In the genomic region with DNA sequence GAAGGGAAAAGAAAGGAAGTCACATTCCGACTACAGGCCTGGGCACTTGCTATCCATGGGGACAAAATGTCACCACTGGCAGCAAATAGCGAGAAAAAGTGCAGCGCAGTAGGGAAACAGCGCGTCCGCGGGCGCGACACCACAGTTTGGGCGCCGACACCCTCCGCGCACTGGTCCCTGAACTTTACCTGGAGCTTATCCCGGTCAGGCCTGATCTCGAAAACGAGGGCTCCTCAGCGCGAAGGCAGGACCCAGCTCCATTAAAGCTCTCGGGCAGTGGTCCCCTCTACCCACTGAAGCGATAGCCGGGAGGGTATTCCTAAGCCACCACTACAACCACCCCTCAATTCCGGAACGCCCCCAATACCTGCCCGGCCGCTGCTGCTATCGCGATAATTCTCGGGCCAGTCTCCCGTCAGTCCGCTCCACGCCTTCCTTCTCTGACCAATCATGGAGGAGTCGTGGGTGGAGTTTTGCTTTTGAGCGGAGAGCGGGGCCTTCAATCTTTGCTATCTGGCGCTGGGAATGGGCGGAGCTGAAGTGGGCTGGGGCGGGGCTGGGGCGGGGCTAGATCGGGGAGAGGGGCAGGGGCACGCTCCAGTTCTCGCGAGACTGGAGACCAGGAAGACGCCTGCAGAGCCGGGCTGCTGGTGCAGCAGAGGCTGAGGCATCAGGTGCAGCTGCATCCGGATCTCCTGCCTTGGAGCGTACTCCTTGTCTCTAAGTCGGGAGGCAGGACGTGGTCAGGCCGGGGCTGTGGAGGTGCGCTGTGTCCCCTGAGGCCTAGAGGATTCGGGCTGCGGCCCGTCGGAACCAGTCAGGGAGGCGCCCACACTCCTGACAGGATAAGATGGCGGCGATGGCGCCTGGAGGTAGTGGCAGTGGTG, we compare ENCODE assay signal across 1 cellular context.
TF ChIP-seq lines count a peak whose summit lies in the region.

A gene with protein sequence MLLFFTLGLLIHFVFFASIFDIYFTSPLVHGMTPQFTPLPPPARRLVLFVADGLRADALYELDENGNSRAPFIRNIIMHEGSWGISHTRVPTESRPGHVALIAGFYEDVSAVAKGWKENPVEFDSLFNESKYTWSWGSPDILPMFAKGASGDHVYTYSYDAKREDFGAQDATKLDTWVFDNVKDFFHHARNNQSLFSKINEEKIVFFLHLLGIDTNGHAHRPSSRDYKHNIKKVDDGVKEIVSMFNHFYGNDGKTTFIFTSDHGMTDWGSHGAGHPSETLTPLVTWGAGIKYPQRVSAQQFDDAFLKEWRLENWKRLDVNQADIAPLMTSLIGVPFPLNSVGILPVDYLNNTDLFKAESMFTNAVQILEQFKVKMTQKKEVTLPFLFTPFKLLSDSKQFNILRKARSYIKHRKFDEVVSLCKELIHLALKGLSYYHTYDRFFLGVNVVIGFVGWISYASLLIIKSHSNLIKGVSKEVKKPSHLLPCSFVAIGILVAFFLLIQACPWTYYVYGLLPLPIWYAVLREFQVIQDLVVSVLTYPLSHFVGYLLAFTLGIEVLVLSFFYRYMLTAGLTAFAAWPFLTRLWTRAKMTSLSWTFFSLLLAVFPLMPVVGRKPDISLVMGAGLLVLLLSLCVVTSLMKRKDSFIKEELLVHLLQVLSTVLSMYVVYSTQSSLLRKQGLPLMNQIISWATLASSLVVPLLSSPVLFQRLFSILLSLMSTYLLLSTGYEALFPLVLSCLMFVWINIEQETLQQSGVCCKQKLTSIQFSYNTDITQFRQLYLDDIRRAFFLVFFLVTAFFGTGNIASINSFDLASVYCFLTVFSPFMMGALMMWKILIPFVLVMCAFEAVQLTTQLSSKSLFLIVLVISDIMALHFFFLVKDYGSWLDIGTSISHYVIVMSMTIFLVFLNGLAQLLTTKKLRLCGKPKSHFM (minus strand): TSS at position 401 of the 887 bp plus-strand sequence. CDS start 25,703 bp downstream, outside the sequence.
A gene with protein sequence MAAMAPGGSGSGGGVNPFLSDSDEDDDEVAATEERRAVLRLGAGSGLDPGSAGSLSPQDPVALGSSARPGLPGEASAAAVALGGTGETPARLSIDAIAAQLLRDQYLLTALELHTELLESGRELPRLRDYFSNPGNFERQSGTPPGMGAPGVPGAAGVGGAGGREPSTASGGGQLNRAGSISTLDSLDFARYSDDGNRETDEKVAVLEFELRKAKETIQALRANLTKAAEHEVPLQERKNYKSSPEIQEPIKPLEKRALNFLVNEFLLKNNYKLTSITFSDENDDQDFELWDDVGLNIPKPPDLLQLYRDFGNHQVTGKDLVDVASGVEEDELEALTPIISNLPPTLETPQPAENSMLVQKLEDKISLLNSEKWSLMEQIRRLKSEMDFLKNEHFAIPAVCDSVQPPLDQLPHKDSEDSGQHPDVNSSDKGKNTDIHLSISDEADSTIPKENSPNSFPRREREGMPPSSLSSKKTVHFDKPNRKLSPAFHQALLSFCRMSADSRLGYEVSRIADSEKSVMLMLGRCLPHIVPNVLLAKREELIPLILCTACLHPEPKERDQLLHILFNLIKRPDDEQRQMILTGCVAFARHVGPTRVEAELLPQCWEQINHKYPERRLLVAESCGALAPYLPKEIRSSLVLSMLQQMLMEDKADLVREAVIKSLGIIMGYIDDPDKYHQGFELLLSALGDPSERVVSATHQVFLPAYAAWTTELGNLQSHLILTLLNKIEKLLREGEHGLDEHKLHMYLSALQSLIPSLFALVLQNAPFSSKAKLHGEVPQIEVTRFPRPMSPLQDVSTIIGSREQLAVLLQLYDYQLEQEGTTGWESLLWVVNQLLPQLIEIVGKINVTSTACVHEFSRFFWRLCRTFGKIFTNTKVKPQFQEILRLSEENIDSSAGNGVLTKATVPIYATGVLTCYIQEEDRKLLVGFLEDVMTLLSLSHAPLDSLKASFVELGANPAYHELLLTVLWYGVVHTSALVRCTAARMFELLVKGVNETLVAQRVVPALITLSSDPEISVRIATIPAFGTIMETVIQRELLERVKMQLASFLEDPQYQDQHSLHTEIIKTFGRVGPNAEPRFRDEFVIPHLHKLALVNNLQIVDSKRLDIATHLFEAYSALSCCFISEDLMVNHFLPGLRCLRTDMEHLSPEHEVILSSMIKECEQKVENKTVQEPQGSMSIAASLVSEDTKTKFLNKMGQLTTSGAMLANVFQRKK (plus strand): TSS at position 600 of the 887 bp plus-strand sequence. CDS start 251 bp downstream, at position 851.

TF ChIP-seq in K562, 482 proteins besides CTCF, POLR2A, EP300 and RAD21 (continued from another document and continues in another):
- TF ChIP-seq, protein P1, sequence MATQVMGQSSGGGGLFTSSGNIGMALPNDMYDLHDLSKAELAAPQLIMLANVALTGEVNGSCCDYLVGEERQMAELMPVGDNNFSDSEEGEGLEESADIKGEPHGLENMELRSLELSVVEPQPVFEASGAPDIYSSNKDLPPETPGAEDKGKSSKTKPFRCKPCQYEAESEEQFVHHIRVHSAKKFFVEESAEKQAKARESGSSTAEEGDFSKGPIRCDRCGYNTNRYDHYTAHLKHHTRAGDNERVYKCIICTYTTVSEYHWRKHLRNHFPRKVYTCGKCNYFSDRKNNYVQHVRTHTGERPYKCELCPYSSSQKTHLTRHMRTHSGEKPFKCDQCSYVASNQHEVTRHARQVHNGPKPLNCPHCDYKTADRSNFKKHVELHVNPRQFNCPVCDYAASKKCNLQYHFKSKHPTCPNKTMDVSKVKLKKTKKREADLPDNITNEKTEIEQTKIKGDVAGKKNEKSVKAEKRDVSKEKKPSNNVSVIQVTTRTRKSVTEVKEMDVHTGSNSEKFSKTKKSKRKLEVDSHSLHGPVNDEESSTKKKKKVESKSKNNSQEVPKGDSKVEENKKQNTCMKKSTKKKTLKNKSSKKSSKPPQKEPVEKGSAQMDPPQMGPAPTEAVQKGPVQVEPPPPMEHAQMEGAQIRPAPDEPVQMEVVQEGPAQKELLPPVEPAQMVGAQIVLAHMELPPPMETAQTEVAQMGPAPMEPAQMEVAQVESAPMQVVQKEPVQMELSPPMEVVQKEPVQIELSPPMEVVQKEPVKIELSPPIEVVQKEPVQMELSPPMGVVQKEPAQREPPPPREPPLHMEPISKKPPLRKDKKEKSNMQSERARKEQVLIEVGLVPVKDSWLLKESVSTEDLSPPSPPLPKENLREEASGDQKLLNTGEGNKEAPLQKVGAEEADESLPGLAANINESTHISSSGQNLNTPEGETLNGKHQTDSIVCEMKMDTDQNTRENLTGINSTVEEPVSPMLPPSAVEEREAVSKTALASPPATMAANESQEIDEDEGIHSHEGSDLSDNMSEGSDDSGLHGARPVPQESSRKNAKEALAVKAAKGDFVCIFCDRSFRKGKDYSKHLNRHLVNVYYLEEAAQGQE (CRISPR knock-in tag; IDR thresholded peaks at IDR 0.05; ENCODE audit: low read depth) = no peak
- TF ChIP-seq, protein P2, sequence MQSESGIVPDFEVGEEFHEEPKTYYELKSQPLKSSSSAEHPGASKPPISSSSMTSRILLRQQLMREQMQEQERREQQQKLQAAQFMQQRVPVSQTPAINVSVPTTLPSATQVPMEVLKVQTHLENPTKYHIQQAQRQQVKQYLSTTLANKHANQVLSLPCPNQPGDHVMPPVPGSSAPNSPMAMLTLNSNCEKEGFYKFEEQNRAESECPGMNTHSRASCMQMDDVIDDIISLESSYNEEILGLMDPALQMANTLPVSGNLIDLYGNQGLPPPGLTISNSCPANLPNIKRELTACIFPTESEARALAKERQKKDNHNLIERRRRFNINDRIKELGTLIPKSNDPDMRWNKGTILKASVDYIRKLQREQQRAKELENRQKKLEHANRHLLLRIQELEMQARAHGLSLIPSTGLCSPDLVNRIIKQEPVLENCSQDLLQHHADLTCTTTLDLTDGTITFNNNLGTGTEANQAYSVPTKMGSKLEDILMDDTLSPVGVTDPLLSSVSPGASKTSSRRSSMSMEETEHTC (IDR thresholded peaks at IDR 0.05) = no peak
- TF ChIP-seq SUPT5H (IDR thresholded peaks at IDR 0.05) (peak; percentile 73), NUFIP1 (IDR thresholded peaks at IDR 0.05; ENCODE audit: partially characterized antibody) (no peak), IRF2 (CRISPR knock-in tag; IDR thresholded peaks at IDR 0.05) (no peak), PHTF2 (CRISPR knock-in tag; IDR thresholded peaks at IDR 0.05) (no peak), POLR2H (tag; IDR thresholded peaks at IDR 0.05; ENCODE audit: low read depth) (peak; percentile 48), RFX1 (IDR thresholded peaks at IDR 0.05) (no peak), FUS (optimal IDR thresholded peaks at IDR 0.05; ENCODE audit: low read depth, low read length) (no peak), CREM (IDR thresholded peaks at IDR 0.05; ENCODE audit: low read depth) (0 out of 2 replicates have a peak, but pooled peaks have one; percentile 11), CTBP1 (IDR thresholded peaks at IDR 0.05; ENCODE audit: borderline replicate concordance) (peak; percentile 36; the same call in 1 of the 2 replicates), CBFA2T2 (conservative IDR thresholded peaks at IDR 0.05) (no peak), ZNF79 (CRISPR knock-in tag; IDR thresholded peaks at IDR 0.05; ENCODE audit: low read depth) (no peak), FOS (IDR thresholded peaks at IDR 0.05; ENCODE audit: extremely low read depth, insufficient read length) (peak; percentile 87), MBD2 (IDR thresholded peaks at IDR 0.05; ENCODE audit: borderline replicate concordance, low read depth) (peak; percentile 86; the same call in 1 of the 2 replicates), ELF2 (CRISPR knock-in tag; IDR thresholded peaks at IDR 0.05) (peak; percentile 85), ELF1 (tag; IDR thresholded peaks at IDR 0.05) (peak; percentile 77), CBX2 (IDR thresholded peaks at IDR 0.05; ENCODE audit: insufficient read depth, low read length, poor library complexity, severe bottlenecking) (no peak), ZBED1 (IDR thresholded peaks at IDR 0.05) (peak; percentile 94), NFYB (IDR thresholded peaks at IDR 0.05; ENCODE audit: extremely low read depth, insufficient read length) (peak; percentile 86), TAF9B (IDR thresholded peaks at IDR 0.05; ENCODE audit: partially characterized antibody) (peak; percentile 24), RB1 (IDR thresholded peaks at IDR 0.05; ENCODE audit: low read depth) (peak; percentile 39; the same call in 1 of the 2 replicates), ILK (tag; IDR thresholded peaks at IDR 0.05; ENCODE audit: borderline replicate concordance, low read depth) (no peak), EHMT2 (IDR thresholded peaks at IDR 0.05) (no peak), MYC (IDR thresholded peaks at IDR 0.05; ENCODE audit: low read depth, low read length) (peak; percentile 15; the same call in 1 of the 2 replicates), MYC (CRISPR knock-in tag; IDR thresholded peaks at IDR 0.05; ENCODE audit: borderline replicate concordance, low read depth) (no peak), KAT8 (IDR thresholded peaks at IDR 0.05; ENCODE audit: low read depth) (no peak), RBBP5 (IDR thresholded peaks at IDR 0.05; ENCODE audit: borderline replicate concordance, insufficient read depth, low read length, poor library complexity, severe bottlenecking) (peak; percentile 78), ZSCAN29 (IDR thresholded peaks at IDR 0.05) (no peak), FOXJ2 (tag; IDR thresholded peaks at IDR 0.05) (no peak)
- TF ChIP-seq, protein P3, sequence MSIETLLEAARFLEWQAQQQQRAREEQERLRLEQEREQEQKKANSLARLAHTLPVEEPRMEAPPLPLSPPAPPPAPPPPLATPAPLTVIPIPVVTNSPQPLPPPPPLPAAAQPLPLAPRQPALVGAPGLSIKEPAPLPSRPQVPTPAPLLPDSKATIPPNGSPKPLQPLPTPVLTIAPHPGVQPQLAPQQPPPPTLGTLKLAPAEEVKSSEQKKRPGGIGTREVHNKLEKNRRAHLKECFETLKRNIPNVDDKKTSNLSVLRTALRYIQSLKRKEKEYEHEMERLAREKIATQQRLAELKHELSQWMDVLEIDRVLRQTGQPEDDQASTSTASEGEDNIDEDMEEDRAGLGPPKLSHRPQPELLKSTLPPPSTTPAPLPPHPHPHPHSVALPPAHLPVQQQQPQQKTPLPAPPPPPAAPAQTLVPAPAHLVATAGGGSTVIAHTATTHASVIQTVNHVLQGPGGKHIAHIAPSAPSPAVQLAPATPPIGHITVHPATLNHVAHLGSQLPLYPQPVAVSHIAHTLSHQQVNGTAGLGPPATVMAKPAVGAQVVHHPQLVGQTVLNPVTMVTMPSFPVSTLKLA (conservative IDR thresholded peaks at IDR 0.05) = peak in 1 of 2 experiments; percentile 50; a peak in 3 of 4 replicates
- TF ChIP-seq, protein P4, sequence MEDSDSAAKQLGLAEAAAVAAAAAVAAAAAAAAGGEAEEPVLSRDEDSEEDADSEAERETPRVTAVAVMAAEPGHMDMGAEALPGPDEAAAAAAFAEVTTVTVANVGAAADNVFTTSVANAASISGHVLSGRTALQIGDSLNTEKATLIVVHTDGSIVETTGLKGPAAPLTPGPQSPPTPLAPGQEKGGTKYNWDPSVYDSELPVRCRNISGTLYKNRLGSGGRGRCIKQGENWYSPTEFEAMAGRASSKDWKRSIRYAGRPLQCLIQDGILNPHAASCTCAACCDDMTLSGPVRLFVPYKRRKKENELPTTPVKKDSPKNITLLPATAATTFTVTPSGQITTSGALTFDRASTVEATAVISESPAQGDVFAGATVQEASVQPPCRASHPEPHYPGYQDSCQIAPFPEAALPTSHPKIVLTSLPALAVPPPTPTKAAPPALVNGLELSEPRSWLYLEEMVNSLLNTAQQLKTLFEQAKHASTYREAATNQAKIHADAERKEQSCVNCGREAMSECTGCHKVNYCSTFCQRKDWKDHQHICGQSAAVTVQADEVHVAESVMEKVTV (CRISPR knock-in tag; IDR thresholded peaks at IDR 0.05) = no peak
- TF ChIP-seq, protein P5, sequence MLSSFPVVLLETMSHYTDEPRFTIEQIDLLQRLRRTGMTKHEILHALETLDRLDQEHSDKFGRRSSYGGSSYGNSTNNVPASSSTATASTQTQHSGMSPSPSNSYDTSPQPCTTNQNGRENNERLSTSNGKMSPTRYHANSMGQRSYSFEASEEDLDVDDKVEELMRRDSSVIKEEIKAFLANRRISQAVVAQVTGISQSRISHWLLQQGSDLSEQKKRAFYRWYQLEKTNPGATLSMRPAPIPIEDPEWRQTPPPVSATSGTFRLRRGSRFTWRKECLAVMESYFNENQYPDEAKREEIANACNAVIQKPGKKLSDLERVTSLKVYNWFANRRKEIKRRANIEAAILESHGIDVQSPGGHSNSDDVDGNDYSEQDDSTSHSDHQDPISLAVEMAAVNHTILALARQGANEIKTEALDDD (IDR thresholded peaks at IDR 0.05) = 0 out of 2 replicates have a peak, but pooled peaks have one; percentile 24
